8 cellular contexts compared by ENCODE assay signal in the genomic region with DNA sequence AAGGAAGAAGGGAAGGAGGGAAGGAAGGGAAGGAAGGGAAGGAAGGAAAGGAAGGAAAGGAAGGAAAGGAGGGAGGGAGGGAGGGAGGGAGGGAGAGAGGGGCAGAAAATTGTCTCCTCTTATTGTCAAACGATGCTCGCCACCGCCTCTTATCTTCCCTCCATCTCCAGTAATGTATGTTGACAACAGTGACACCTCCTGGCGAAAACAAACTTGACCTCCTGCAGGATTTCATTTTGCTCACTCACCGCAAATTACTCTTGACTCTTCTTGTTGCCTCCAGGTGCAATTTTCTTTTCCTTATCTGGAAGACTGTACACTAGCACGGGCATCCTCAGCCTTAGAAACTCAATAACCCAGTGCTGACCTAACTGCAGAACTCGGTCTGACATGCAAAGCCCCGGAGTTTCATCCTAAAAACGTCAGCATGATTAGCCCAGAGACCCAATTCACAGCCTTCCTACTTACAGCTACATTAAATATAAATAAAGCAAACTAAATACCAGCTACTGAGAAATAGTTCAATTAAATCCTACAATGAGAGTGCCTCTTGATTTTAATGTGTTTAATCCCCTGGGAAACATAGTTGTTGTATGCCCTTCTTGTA.
DNase-seq lines count a peak whose midpoint lies in the region; ATAC-seq and TF ChIP-seq lines count a peak whose summit lies in the region.

No MANE protein-coding gene starts in this region.

- peak; percentile 17 for DNase-seq in AG10803 (ENCODE audit: low read depth)
- DNase-seq in NCI-H2227 (lab: John Stamatoyannopoulos, UW; ENCODE audit: unreplicated experiment), result peak; percentile 86
- peak; percentile 68 for DNase-seq in astrocyte of the hippocampus (ENCODE audit: low read depth, low spot score)
- DNase-seq in left lobe of liver (ENCODE audit: low spot score), result no peak
- no peak for DNase-seq in uterus

- H3K9me3 ChIP-seq in uterus, result no peaks in the 10 kb centered on the region

- H3K36me3 ChIP-seq in uterus, result no peaks in the 10 kb centered on the region

- no peak overlapping the region for H3K27ac ChIP-seq in uterus

- intact Hi-C loops in uterus (cut with DNase I; ENCODE audit: low total_unique reads), result no loop called here

- no peak for TF ChIP-seq POLR2A in uterus (IDR thresholded peaks at IDR 0.05)

- H3K4me3 ChIP-seq in AG10803 (ENCODE audit: low read length) (no peak overlapping the region), uterus (no peak overlapping the region)

- ATAC-seq in GM18498 (IDR thresholded peaks at IDR 0.05; ENCODE audit: unreplicated experiment) (peak; percentile 74), HG03139 (IDR thresholded peaks at IDR 0.05; ENCODE audit: unreplicated experiment) (peak; percentile 73), left lobe of liver (peak; percentile 70), GM21529 (IDR thresholded peaks at IDR 0.05; ENCODE audit: unreplicated experiment) (no peak)

- no peaks in the 10 kb centered on the region for H3K4me1 ChIP-seq in uterus

- no peaks in the 10 kb centered on the region for H3K27me3 ChIP-seq in uterus

- TF ChIP-seq CTCF in AG10803 (conservative IDR thresholded peaks at IDR 0.05; ENCODE audit: low read length) (peak; percentile 53), uterus (IDR thresholded peaks at IDR 0.05) (peak in 1 of 4 experiments; percentile 35)

Comparison
In these comparisons a context has a peak if more than half of its experiments do, and no peak if none do; other contexts are left out.
1. DNase-seq: peak in AG10803 (single experiment), NCI-H2227 (single experiment) and astrocyte of the hippocampus (single experiment); none in left lobe of liver (single experiment) and uterus (0 of 2).